Comparison of ENCODE assay signal across 3 cellular contexts in genomic region chr20:17504326-17504897, GRCh38.
TF ChIP-seq lines count a peak whose summit lies in the region.

No MANE protein-coding gene starts in this region.

TF ChIP-seq in A549, 52 proteins besides CTCF, POLR2A, EP300 and RAD21 (continues in another document):
- TF ChIP-seq NPAS2 (CRISPR knock-in tag; IDR thresholded peaks at IDR 0.05; ENCODE audit: borderline replicate concordance) (no peak), HOXB5 (CRISPR knock-in tag; IDR thresholded peaks at IDR 0.05) (no peak), ELK1 (IDR thresholded peaks at IDR 0.05; ENCODE audit: low read depth, low read length) (no peak), TFCP2L1 (CRISPR knock-in tag; IDR thresholded peaks at IDR 0.05) (no peak), MYC (IDR thresholded peaks at IDR 0.05; ENCODE audit: borderline replicate concordance, low read length) (no peak), MAZ (IDR thresholded peaks at IDR 0.05; ENCODE audit: borderline replicate concordance, low read depth, low read length) (no peak), BCL3 (IDR thresholded peaks at IDR 0.05) (no peak), E2F6 (IDR thresholded peaks at IDR 0.05; ENCODE audit: borderline replicate concordance, low read depth) (no peak), SREBF2 (IDR thresholded peaks at IDR 0.05) (no peak), REST (IDR thresholded peaks at IDR 0.05) (no peak), HES2 (IDR thresholded peaks at IDR 0.05) (no peak), FOSL2 (IDR thresholded peaks at IDR 0.05) (no peak), FOSL2 (CRISPR knock-in tag; IDR thresholded peaks at IDR 0.05) (no peak)

TF ChIP-seq in IMR-90, 13 proteins besides CTCF, POLR2A, EP300 and RAD21:
- no peak for TF ChIP-seq MXI1 (IDR thresholded peaks at IDR 0.05; ENCODE audit: borderline replicate concordance, low read depth, low read length)
- TF ChIP-seq RFX5 (IDR thresholded peaks at IDR 0.05; ENCODE audit: low read depth, low read length) = no peak
- no peak for TF ChIP-seq CHD1 (IDR thresholded peaks at IDR 0.05; ENCODE audit: low read depth, low read length)
- TF ChIP-seq MAFK (IDR thresholded peaks at IDR 0.05; ENCODE audit: low read depth, low read length) = no peak
- TF ChIP-seq ELK1 (IDR thresholded peaks at IDR 0.05; ENCODE audit: borderline replicate concordance, low read depth, low read length) = no peak
- TF ChIP-seq RCOR1 (IDR thresholded peaks at IDR 0.05; ENCODE audit: insufficient replicate concordance, low read length) = no peak
- TF ChIP-seq BHLHE40 (IDR thresholded peaks at IDR 0.05; ENCODE audit: low read depth, low read length) = no peak
- no peak for TF ChIP-seq CEBPB (IDR thresholded peaks at IDR 0.05; ENCODE audit: low read depth, low read length)
- TF ChIP-seq SMC3 (IDR thresholded peaks at IDR 0.05; ENCODE audit: low read depth, low read length) = no peak
- TF ChIP-seq MAZ (IDR thresholded peaks at IDR 0.05; ENCODE audit: borderline replicate concordance, low read depth, low read length) = no peak
- TF ChIP-seq USF2 (IDR thresholded peaks at IDR 0.05; ENCODE audit: low read depth, low read length) = no peak
- no peak for TF ChIP-seq NFE2L2 (IDR thresholded peaks at IDR 0.05; ENCODE audit: low read depth, low read length)
- TF ChIP-seq FOS (IDR thresholded peaks at IDR 0.05; ENCODE audit: low read depth, low read length) = no peak

TF ChIP-seq in K562, 482 proteins besides CTCF, POLR2A, EP300 and RAD21:
- TF ChIP-seq WHSC1 (IDR thresholded peaks at IDR 0.05; ENCODE audit: low read length) (no peak), JUN (IDR thresholded peaks at IDR 0.05; ENCODE audit: borderline replicate concordance, low read depth, low read length) (no peak), JUN (CRISPR knock-in tag; IDR thresholded peaks at IDR 0.05; ENCODE audit: borderline replicate concordance) (no peak), AFF4 (CRISPR knock-in tag; IDR thresholded peaks at IDR 0.05) (no peak), RFX5 (IDR thresholded peaks at IDR 0.05; ENCODE audit: low read depth, low read length) (no peak)
TF ChIP-seq in K562: peak in this region for 0.
